ENCODE assay signal across 18 cellular contexts in genomic region chr2:18171191-18172139, GRCh38.
DNase-seq lines count a peak whose midpoint lies in the region; ATAC-seq and TF ChIP-seq lines count a peak whose summit lies in the region.
"Had no signal": no experiment of that assay in that cellular context is flagged by ENCODE, and none has a peak within 500 bp of the region (broad histone marks: within the 10 kb centered on the region; RNA-seq: fewer than 3 reads in every experiment).

No MANE protein-coding gene starts in this region.

- intact Hi-C loops in sigmoid colon (cut with DNase I): loop anchor here (10.0 kb wide), 1 partner anchor 203 kb away; no protein-coding TSS in a partner anchor

- no peak for ATAC-seq in activated CD8-positive, alpha-beta memory T cell treated with anti-CD3 and anti-CD28 coated beads, Interleukin-2, amount 10 ng/mL, durations not matched to agents 7 days and 5 days
- no peak for ATAC-seq in HG02885 (IDR thresholded peaks at IDR 0.05; ENCODE audit: poor library complexity, unreplicated experiment)
- ATAC-seq: activated T-helper 17 cell treated with anti-CD3 and anti-CD28 coated beads, Interleukin-2, amount 50 U/mL, for 72 hours had no signal

- no peak overlapping the region for H3K27ac Mint-ChIP-seq in activated CD8-positive, alpha-beta memory T cell treated with anti-CD3 and anti-CD28 coated beads, Interleukin-2, amount 10 ng/mL, durations not matched to agents 7 days and 5 days
- H3K27ac Mint-ChIP-seq: activated T-helper 17 cell treated with anti-CD3 and anti-CD28 coated beads, Interleukin-2, amount 50 U/mL, for 72 hours; CD4-positive, CD25-positive, alpha-beta regulatory T cell; mesothelial cell of epicardium had no signal

- peaks cover 0 to 7% (median 0%) of the 10 kb centered on the region in 3 donors for H3K27me3 ChIP-seq in sigmoid colon

- TF ChIP-seq CTCF in sigmoid colon (IDR thresholded peaks at IDR 0.05): no peak

- no peaks in the 10 kb centered on the region for H3K27me3 Mint-ChIP-seq in activated CD8-positive, alpha-beta memory T cell treated with anti-CD3 and anti-CD28 coated beads, Interleukin-2, amount 10 ng/mL, durations not matched to agents 7 days and 5 days
- H3K27me3 Mint-ChIP-seq: CD4-positive, CD25-positive, alpha-beta regulatory T cell had no signal

- H3K4me1 ChIP-seq in sigmoid colon: peaks cover 0 to 20% (median 20%) of the 10 kb centered on the region in 4 donors

- H3K36me3 Mint-ChIP-seq in activated CD8-positive, alpha-beta memory T cell treated with anti-CD3 and anti-CD28 coated beads, Interleukin-2, amount 10 ng/mL, durations not matched to agents 7 days and 5 days: no peaks in the 10 kb centered on the region
- H3K36me3 Mint-ChIP-seq: brain; CD4-positive, CD25-positive, alpha-beta regulatory T cell; mesothelial cell of epicardium had no signal

- no peak for TF ChIP-seq POLR2A in sigmoid colon (IDR thresholded peaks at IDR 0.05)

- WGBS in sigmoid colon, 2 donors: 73 to 74% methylated on average over 7 of the region's 7 CpGs

- no peak overlapping the region for H3K4me3 ChIP-seq in sigmoid colon
- H3K4me3 ChIP-seq: PC-9, smooth muscle cell had no signal

- H3K4me1 Mint-ChIP-seq in activated CD8-positive, alpha-beta memory T cell treated with anti-CD3 and anti-CD28 coated beads, Interleukin-2, amount 10 ng/mL, durations not matched to agents 7 days and 5 days: no peaks in the 10 kb centered on the region
- H3K4me1 Mint-ChIP-seq: activated T-helper 17 cell treated with anti-CD3 and anti-CD28 coated beads, Interleukin-2, amount 50 U/mL, for 72 hours; brain; CD4-positive, CD25-positive, alpha-beta regulatory T cell; mesothelial cell of epicardium had no signal

- DNase-seq in Daoy (ENCODE audit: low read depth) (peak; percentile 16), NCI-H446 treated with DMSO at 0.1 percent for 48 hours (lab: John Stamatoyannopoulos, UW) (peak; percentile 62), fibroblast of peridontal ligament (ENCODE audit: extremely low read depth) (peak; percentile 59), sigmoid colon (peak; percentile 83), COR-L47 (lab: John Stamatoyannopoulos, UW) (no peak), DMS79 (lab: John Stamatoyannopoulos, UW) (no peak)
- no peak for DNase-seq in activated CD8-positive, alpha-beta memory T cell treated with anti-CD3 and anti-CD28 coated beads, Interleukin-2, amount 10 ng/mL, durations not matched to agents 7 days and 5 days
- DNase-seq: CD4-positive, CD25-positive, alpha-beta regulatory T cell; NCI-H526; occipital lobe; PC-9; stimulated activated naive CD4-positive, alpha-beta T cell had no signal

- H3K9me3 Mint-ChIP-seq in activated CD8-positive, alpha-beta memory T cell treated with anti-CD3 and anti-CD28 coated beads, Interleukin-2, amount 10 ng/mL, durations not matched to agents 7 days and 5 days (ENCODE audit: low read depth): no peaks in the 10 kb centered on the region
- H3K9me3 Mint-ChIP-seq: activated T-helper 17 cell treated with anti-CD3 and anti-CD28 coated beads, Interleukin-2, amount 50 U/mL, for 72 hours had no signal

- peak overlapping the region in 3 of 4 donors; percentile 1 to 49 (median 42) for H3K27ac ChIP-seq in sigmoid colon
- H3K27ac ChIP-seq: PC-9, VCaP had no signal

- H3K36me3 ChIP-seq in sigmoid colon: no peaks in the 10 kb centered on the region

- H3K9me3 ChIP-seq in sigmoid colon: no peaks in the 10 kb centered on the region

- TF ChIP-seq EP300 in sigmoid colon (IDR thresholded peaks at IDR 0.05): no peak

- H3K4me3 Mint-ChIP-seq in activated CD8-positive, alpha-beta memory T cell treated with anti-CD3 and anti-CD28 coated beads, Interleukin-2, amount 10 ng/mL, durations not matched to agents 7 days and 5 days: no peak overlapping the region
- H3K4me3 Mint-ChIP-seq: activated T-helper 17 cell treated with anti-CD3 and anti-CD28 coated beads, Interleukin-2, amount 50 U/mL, for 72 hours; brain; CD4-positive, CD25-positive, alpha-beta regulatory T cell; mesothelial cell of epicardium had no signal

- CTCF ChIA-PET in activated CD8-positive, alpha-beta memory T cell treated with anti-CD3 and anti-CD28 coated beads, Interleukin-2, amount 10 ng/mL, durations not matched to agents 7 days and 5 days (lab: Charles Lee): no interaction called here

Comparison
In these comparisons a context has a peak if more than half of its experiments do, and no peak if none do; other contexts are left out.
1. DNase-seq: peak in Daoy (single experiment), NCI-H446 treated with DMSO at 0.1 percent for 48 hours (single experiment), fibroblast of peridontal ligament (single experiment) and sigmoid colon (single experiment); none in COR-L47 (single experiment), activated CD8-positive, alpha-beta memory T cell treated with anti-CD3 and anti-CD28 coated beads, Interleukin-2, amount 10 ng/mL, durations not matched to agents 7 days and 5 days (single experiment) and DMS79 (single experiment).